1 cellular context compared by ENCODE assay signal in genomic region chr7:56063882-56064625, GRCh38.
TF ChIP-seq lines count a peak whose summit lies in the region.

SUMF2 (plus strand) TSS chr7:56064286; CDS start chr7:56064312, 26 bp downstream.

TF ChIP-seq in HepG2, 621 proteins besides CTCF, POLR2A, EP300 and RAD21 (continued from another document and continues in another):
- TF ChIP-seq ZNF574 (CRISPR knock-in tag; IDR thresholded peaks at IDR 0.05): peak; percentile 87
- TF ChIP-seq PRPF4 (IDR thresholded peaks at IDR 0.05; ENCODE audit: low read depth, low read length, poor library complexity, severe bottlenecking): no peak
- TF ChIP-seq ZBTB26 (CRISPR knock-in tag; IDR thresholded peaks at IDR 0.05; ENCODE audit: borderline replicate concordance): 0 out of 2 replicates have a peak, but pooled peaks have one; percentile 52
- TF ChIP-seq ZNF274 (CRISPR knock-in tag; IDR thresholded peaks at IDR 0.05): peak; percentile 93; the same call in 1 of the 2 replicates
- no peak for TF ChIP-seq TRAFD1 (CRISPR knock-in tag; IDR thresholded peaks at IDR 0.05; ENCODE audit: borderline replicate concordance)
- TF ChIP-seq ZNF816 (CRISPR knock-in tag; IDR thresholded peaks at IDR 0.05; ENCODE audit: borderline replicate concordance): no peak
- peak; percentile 68 for TF ChIP-seq GATAD1 (CRISPR knock-in tag; IDR thresholded peaks at IDR 0.05)
- TF ChIP-seq, protein P1, sequence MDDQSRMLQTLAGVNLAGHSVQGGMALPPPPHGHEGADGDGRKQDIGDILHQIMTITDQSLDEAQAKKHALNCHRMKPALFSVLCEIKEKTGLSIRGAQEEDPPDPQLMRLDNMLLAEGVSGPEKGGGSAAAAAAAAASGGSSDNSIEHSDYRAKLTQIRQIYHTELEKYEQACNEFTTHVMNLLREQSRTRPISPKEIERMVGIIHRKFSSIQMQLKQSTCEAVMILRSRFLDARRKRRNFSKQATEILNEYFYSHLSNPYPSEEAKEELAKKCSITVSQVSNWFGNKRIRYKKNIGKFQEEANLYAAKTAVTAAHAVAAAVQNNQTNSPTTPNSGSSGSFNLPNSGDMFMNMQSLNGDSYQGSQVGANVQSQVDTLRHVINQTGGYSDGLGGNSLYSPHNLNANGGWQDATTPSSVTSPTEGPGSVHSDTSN (CRISPR knock-in tag; IDR thresholded peaks at IDR 0.05; ENCODE audit: borderline replicate concordance): peak; percentile 45; the same call in 1 of the 2 replicates
- TF ChIP-seq, protein P2, sequence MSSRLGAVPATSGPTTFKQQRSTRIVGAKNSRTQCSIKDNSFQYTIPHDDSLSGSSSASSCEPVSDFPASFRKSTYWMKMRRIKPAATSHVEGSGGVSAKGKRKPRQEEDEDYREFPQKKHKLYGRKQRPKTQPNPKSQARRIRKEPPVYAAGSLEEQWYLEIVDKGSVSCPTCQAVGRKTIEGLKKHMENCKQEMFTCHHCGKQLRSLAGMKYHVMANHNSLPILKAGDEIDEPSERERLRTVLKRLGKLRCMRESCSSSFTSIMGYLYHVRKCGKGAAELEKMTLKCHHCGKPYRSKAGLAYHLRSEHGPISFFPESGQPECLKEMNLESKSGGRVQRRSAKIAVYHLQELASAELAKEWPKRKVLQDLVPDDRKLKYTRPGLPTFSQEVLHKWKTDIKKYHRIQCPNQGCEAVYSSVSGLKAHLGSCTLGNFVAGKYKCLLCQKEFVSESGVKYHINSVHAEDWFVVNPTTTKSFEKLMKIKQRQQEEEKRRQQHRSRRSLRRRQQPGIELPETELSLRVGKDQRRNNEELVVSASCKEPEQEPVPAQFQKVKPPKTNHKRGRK (CRISPR knock-in tag; IDR thresholded peaks at IDR 0.05): no peak
- TF ChIP-seq FOXK2 (IDR thresholded peaks at IDR 0.05): no peak
- TF ChIP-seq SRY (CRISPR knock-in tag; IDR thresholded peaks at IDR 0.05): peak; percentile 64; the same call in 1 of the 2 replicates
- peak; percentile 90; the same call in 1 of the 2 replicates for TF ChIP-seq ZNF234 (CRISPR knock-in tag; conservative IDR thresholded peaks at IDR 0.05)
- no peak for TF ChIP-seq HOXA9 (CRISPR knock-in tag; IDR thresholded peaks at IDR 0.05; ENCODE audit: borderline replicate concordance)
- TF ChIP-seq SIX4 (CRISPR knock-in tag; IDR thresholded peaks at IDR 0.05): peak; percentile 48; the same call in 1 of the 2 replicates
- peak; percentile 64; the same call in 1 of the 2 replicates for TF ChIP-seq ZHX1 (CRISPR knock-in tag; IDR thresholded peaks at IDR 0.05; ENCODE audit: low read depth)
- TF ChIP-seq ZNF251 (CRISPR knock-in tag; IDR thresholded peaks at IDR 0.05): no peak
- no peak for TF ChIP-seq MIER2 (CRISPR knock-in tag; IDR thresholded peaks at IDR 0.05)
- TF ChIP-seq FIP1L1 (IDR thresholded peaks at IDR 0.05; ENCODE audit: borderline replicate concordance, insufficient read depth, low read depth, low read length): peak; percentile 92; the same call in 1 of the 2 replicates
- no peak for TF ChIP-seq ZKSCAN8 (CRISPR knock-in tag; IDR thresholded peaks at IDR 0.05; ENCODE audit: borderline replicate concordance)
- TF ChIP-seq ZNF737 (CRISPR knock-in tag; IDR thresholded peaks at IDR 0.05; ENCODE audit: borderline replicate concordance): no peak
- TF ChIP-seq NFE2L2 (IDR thresholded peaks at IDR 0.05; ENCODE audit: low read length): no peak
- peak; percentile 72; the same call in 1 of the 2 replicates for TF ChIP-seq ZSCAN25 (CRISPR knock-in tag; IDR thresholded peaks at IDR 0.05)
- 0 out of 2 replicates have a peak, but pooled peaks have one; percentile 36 for TF ChIP-seq MAF1 (CRISPR knock-in tag; IDR thresholded peaks at IDR 0.05; ENCODE audit: borderline replicate concordance)
- TF ChIP-seq ZNF691 (CRISPR knock-in tag; IDR thresholded peaks at IDR 0.05; ENCODE audit: borderline replicate concordance, low read depth): peak; percentile 41; the same call in 1 of the 2 replicates
- TF ChIP-seq ELF3 (CRISPR knock-in tag; IDR thresholded peaks at IDR 0.05): peak; percentile 49; the same call in 1 of the 2 replicates
- TF ChIP-seq XBP1 (CRISPR knock-in tag; IDR thresholded peaks at IDR 0.05): no peak
- no peak for TF ChIP-seq ZNF773 (CRISPR knock-in tag; IDR thresholded peaks at IDR 0.05; ENCODE audit: borderline replicate concordance)
- no peak for TF ChIP-seq ZNF720 (CRISPR knock-in tag; IDR thresholded peaks at IDR 0.05)
- peak; percentile 60 for TF ChIP-seq ZNF143 (CRISPR knock-in tag; IDR thresholded peaks at IDR 0.05)
- peak; percentile 89 for TF ChIP-seq SALL2 (CRISPR knock-in tag; IDR thresholded peaks at IDR 0.05)
- peak; percentile 88; the same call in 1 of the 2 replicates for TF ChIP-seq HES4 (CRISPR knock-in tag; IDR thresholded peaks at IDR 0.05; ENCODE audit: borderline replicate concordance)
- no peak for TF ChIP-seq NPAS2 (CRISPR knock-in tag; IDR thresholded peaks at IDR 0.05; ENCODE audit: borderline replicate concordance)
- TF ChIP-seq ZFP82 (CRISPR knock-in tag; IDR thresholded peaks at IDR 0.05; ENCODE audit: borderline replicate concordance): peak; percentile 61; the same call in 1 of the 2 replicates
- TF ChIP-seq ATAD3A (CRISPR knock-in tag; IDR thresholded peaks at IDR 0.05): no peak
- no peak for TF ChIP-seq PBX2 (CRISPR knock-in tag; IDR thresholded peaks at IDR 0.05)
- TF ChIP-seq GABPA (IDR thresholded peaks at IDR 0.05; ENCODE audit: low read depth, low read length): no peak
- TF ChIP-seq GABPA (CRISPR knock-in tag; IDR thresholded peaks at IDR 0.05; ENCODE audit: low read depth): no peak
- TF ChIP-seq ZNF75D (CRISPR knock-in tag; IDR thresholded peaks at IDR 0.05; ENCODE audit: borderline replicate concordance): no peak
- 0 out of 2 replicates have a peak, but pooled peaks have one; percentile 4 for TF ChIP-seq ZBTB42 (CRISPR knock-in tag; IDR thresholded peaks at IDR 0.05)
- TF ChIP-seq AGO1 (IDR thresholded peaks at IDR 0.05; ENCODE audit: low read depth, low read length, poor library complexity, severe bottlenecking): peak; percentile 96
- TF ChIP-seq KLF16 (CRISPR knock-in tag; IDR thresholded peaks at IDR 0.05): no peak; a peak in 1 of 4 replicates
- no peak for TF ChIP-seq ZNF24 (IDR thresholded peaks at IDR 0.05)
- TF ChIP-seq, protein P3, sequence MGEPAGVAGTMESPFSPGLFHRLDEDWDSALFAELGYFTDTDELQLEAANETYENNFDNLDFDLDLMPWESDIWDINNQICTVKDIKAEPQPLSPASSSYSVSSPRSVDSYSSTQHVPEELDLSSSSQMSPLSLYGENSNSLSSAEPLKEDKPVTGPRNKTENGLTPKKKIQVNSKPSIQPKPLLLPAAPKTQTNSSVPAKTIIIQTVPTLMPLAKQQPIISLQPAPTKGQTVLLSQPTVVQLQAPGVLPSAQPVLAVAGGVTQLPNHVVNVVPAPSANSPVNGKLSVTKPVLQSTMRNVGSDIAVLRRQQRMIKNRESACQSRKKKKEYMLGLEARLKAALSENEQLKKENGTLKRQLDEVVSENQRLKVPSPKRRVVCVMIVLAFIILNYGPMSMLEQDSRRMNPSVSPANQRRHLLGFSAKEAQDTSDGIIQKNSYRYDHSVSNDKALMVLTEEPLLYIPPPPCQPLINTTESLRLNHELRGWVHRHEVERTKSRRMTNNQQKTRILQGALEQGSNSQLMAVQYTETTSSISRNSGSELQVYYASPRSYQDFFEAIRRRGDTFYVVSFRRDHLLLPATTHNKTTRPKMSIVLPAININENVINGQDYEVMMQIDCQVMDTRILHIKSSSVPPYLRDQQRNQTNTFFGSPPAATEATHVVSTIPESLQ (CRISPR knock-in tag; conservative IDR thresholded peaks at IDR 0.05): no peak
- TF ChIP-seq, protein P4, sequence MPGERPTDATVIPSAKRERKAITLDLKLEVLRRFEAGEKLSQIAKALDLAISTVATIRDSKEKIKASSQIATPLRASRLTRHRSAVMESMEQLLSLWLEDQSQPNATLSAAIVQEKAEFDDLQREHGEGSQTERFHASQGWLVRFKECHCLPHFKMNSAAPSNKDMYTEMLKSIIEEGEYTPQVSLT (CRISPR knock-in tag; IDR thresholded peaks at IDR 0.05; ENCODE audit: borderline replicate concordance, low read depth): no peak; the same call in 1 of the 2 replicates
- peak; percentile 95 for TF ChIP-seq MYC (CRISPR knock-in tag; IDR thresholded peaks at IDR 0.05; ENCODE audit: borderline replicate concordance)
- no peak for TF ChIP-seq ZNF282 (IDR thresholded peaks at IDR 0.05; ENCODE audit: partially characterized antibody)
- peak; percentile 97; the same call in 1 of the 2 replicates for TF ChIP-seq AKAP8 (CRISPR knock-in tag; IDR thresholded peaks at IDR 0.05)
- TF ChIP-seq ZNF781 (CRISPR knock-in tag; IDR thresholded peaks at IDR 0.05; ENCODE audit: borderline replicate concordance, not compliant biosample characterization): peak; percentile 77
- peak; percentile 97 for TF ChIP-seq ARNT2 (CRISPR knock-in tag; IDR thresholded peaks at IDR 0.05; ENCODE audit: low read depth)
- no peak for TF ChIP-seq CAMTA2 (CRISPR knock-in tag; IDR thresholded peaks at IDR 0.05; ENCODE audit: borderline replicate concordance)
- no peak for TF ChIP-seq ZNF530 (CRISPR knock-in tag; IDR thresholded peaks at IDR 0.05; ENCODE audit: low read depth)
- TF ChIP-seq ZSCAN30 (CRISPR knock-in tag; IDR thresholded peaks at IDR 0.05): no peak
